Comparison of ENCODE assay signal across 1 cellular context in genomic region chr17:74326506-74326905, GRCh38.
TF ChIP-seq lines count a peak whose summit lies in the region.

No MANE protein-coding gene starts in this region.

TF ChIP-seq in WTC11, 78 proteins besides CTCF, POLR2A, EP300 and RAD21 (continued from another document):
- no peak for TF ChIP-seq PREB (CRISPR knock-in tag; IDR thresholded peaks at IDR 0.05; ENCODE audit: borderline replicate concordance)
- no peak for TF ChIP-seq ZNF121 (CRISPR knock-in tag; IDR thresholded peaks at IDR 0.05)
- no peak for TF ChIP-seq ZNF263 (CRISPR knock-in tag; IDR thresholded peaks at IDR 0.05; ENCODE audit: low read depth)
- no peak for TF ChIP-seq IRF2 (CRISPR knock-in tag; IDR thresholded peaks at IDR 0.05; ENCODE audit: borderline replicate concordance, low read depth)
- no peak for TF ChIP-seq ETV6 (CRISPR knock-in tag; IDR thresholded peaks at IDR 0.05)
- TF ChIP-seq ZNF532 (CRISPR knock-in tag; IDR thresholded peaks at IDR 0.05; ENCODE audit: borderline replicate concordance) = no peak
- no peak for TF ChIP-seq MLX (CRISPR knock-in tag; IDR thresholded peaks at IDR 0.05)
- no peak for TF ChIP-seq ESRRA (CRISPR knock-in tag; IDR thresholded peaks at IDR 0.05; ENCODE audit: borderline replicate concordance)
- TF ChIP-seq RELA (CRISPR knock-in tag; IDR thresholded peaks at IDR 0.05; ENCODE audit: borderline replicate concordance) = no peak
TF ChIP-seq in WTC11: peak in this region for 0.
